ENCODE assay signal across 1 cellular context in the genomic region with DNA sequence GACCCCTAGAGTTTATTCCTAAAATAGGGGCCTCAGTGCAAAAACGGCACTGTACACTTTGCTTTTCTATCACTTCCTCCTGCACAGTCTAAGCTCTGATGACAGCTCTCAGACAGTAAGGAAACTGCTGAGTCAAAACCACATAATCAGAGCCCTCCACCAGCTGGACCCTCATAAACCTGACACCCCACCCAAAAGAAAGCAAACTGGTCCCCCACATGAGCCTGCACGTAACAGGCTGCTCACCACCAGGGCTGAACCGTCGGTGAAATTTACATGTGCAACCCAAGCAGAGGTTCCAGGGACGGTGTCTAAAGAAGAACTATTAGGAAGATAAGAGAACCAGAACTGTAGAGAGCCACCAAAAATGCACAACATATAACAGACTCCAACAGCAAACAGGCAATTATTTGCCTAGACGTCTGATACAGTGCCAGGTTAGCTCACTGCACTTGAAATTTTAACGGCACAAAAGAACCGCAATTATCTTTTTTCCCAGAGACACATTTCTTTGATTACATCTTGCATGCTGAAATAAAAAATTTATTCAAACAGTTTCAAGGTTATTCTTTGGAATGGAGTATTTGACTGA.
TF ChIP-seq lines count a peak whose summit lies in the region.

No MANE protein-coding gene starts in this region.

TF ChIP-seq in SK-N-SH, 30 proteins besides CTCF, POLR2A, EP300 and RAD21 (continued from another document):
- TF ChIP-seq, protein P1, sequence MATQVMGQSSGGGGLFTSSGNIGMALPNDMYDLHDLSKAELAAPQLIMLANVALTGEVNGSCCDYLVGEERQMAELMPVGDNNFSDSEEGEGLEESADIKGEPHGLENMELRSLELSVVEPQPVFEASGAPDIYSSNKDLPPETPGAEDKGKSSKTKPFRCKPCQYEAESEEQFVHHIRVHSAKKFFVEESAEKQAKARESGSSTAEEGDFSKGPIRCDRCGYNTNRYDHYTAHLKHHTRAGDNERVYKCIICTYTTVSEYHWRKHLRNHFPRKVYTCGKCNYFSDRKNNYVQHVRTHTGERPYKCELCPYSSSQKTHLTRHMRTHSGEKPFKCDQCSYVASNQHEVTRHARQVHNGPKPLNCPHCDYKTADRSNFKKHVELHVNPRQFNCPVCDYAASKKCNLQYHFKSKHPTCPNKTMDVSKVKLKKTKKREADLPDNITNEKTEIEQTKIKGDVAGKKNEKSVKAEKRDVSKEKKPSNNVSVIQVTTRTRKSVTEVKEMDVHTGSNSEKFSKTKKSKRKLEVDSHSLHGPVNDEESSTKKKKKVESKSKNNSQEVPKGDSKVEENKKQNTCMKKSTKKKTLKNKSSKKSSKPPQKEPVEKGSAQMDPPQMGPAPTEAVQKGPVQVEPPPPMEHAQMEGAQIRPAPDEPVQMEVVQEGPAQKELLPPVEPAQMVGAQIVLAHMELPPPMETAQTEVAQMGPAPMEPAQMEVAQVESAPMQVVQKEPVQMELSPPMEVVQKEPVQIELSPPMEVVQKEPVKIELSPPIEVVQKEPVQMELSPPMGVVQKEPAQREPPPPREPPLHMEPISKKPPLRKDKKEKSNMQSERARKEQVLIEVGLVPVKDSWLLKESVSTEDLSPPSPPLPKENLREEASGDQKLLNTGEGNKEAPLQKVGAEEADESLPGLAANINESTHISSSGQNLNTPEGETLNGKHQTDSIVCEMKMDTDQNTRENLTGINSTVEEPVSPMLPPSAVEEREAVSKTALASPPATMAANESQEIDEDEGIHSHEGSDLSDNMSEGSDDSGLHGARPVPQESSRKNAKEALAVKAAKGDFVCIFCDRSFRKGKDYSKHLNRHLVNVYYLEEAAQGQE (IDR thresholded peaks at IDR 0.05; ENCODE audit: low read depth, low read length) = no peak
- no peak for TF ChIP-seq TAF1 (IDR thresholded peaks at IDR 0.05; ENCODE audit: borderline replicate concordance, low read depth, low read length)
